8 cellular contexts compared by ENCODE assay signal in the genomic region with DNA sequence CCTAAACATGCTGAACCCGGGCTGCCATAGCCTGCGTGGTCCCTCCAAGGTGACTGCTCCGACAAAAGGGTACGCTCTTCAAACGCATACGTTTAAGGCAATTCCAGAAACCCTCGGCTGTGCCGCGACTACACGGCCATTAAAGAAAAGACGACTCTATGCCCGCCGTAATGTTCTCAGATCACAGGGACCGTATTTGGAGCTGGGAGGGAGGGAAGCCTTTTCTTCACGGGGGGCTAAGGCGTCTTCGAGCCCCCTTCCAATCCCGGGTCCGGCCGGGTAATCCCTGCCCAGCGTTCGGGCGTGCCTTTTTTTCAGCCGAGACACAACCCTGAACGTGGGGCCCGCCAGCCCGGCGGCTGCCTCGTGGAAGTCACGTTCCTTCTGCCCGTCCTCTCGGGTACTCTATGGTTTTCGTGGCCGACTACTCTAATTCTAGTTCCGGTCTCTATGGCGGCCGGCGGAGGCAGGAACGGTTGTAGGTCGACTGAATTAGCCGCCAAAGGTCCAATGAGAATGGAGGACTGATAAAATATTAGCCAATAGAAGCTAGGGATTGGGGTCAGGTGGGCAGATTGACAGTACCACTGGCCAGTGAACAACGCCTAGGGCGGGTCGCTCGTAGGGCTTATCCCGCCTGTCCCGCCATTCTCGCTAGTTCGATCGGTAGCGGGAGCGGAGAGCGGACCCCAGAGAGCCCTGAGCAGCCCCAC. TPM values are rescaled to one million over a fixed set of nuclear protein-coding genes. Genes with fewer than 3 reads are reported as not detected.
A peak's percentile ranks its signal among the peaks of the same experiment; 100 is the strongest.
DNase-seq lines count a peak whose midpoint lies in the region; ATAC-seq and TF ChIP-seq lines count a peak whose summit lies in the region.

Gene YBX1, plus strand, starts transcription at position 648 of the 713 bp plus-strand sequence. CDS start 148 bp downstream, outside the sequence.

- intact Hi-C loops in activated CD4-positive, alpha-beta T cell treated with anti-CD3 and anti-CD28 coated beads, Interleukin-2, amount 10 ng/mL, durations not matched to agents 24 days and 14 days (cut with micrococcal nuclease): loop anchor here (1.0 to 10.0 kb wide), 8 partner anchors 21 to 345 kb away; partner anchors contain the start of genes C1orf50, CCDC30, FOXJ3 and P3H1
- intact Hi-C loops in left colon (cut with DNase I, micrococcal nuclease): no loop called here

- H3K27ac Mint-ChIP-seq in activated CD4-positive, alpha-beta T cell treated with anti-CD3 and anti-CD28 coated beads, Interleukin-2, amount 10 ng/mL, durations not matched to agents 24 days and 14 days: peak within 1 kb of the TSS; percentile 98

- no peaks in the 10 kb centered on the region for H3K27me3 Mint-ChIP-seq in activated CD4-positive, alpha-beta T cell treated with anti-CD3 and anti-CD28 coated beads, Interleukin-2, amount 10 ng/mL, durations not matched to agents 24 days and 14 days

- peaks cover 1% of the 10 kb centered on the region; the same call in 1 of the 2 replicates for H3K36me3 ChIP-seq in BJ (ENCODE audit: control insufficient read depth, insufficient read depth, low read length)

- DNase-seq in BJ (ENCODE audit: low read depth): peak; percentile 96
- peak; percentile 100 for DNase-seq in NCI-H526 treated with DMSO at 0.1 percent for 48 hours (lab: John Stamatoyannopoulos, UW)
- DNase-seq in activated CD4-positive, alpha-beta T cell treated with anti-CD3 and anti-CD28 coated beads, Interleukin-2, amount 10 ng/mL, durations not matched to agents 24 days and 14 days: peak; percentile 98
- DNase-seq in coronary artery (ENCODE audit: low spot score): peak; percentile 98
- DNase-seq in left colon: peak; percentile 95 to 98
- DNase-seq in stimulated activated CD4-positive, alpha-beta T cell treated with anti-CD3 and anti-CD28 coated beads, Interleukin-1b, Interleukin-23, amount 100 ng/mL, for 48 hours: peak; percentile 95

- H3K27ac ChIP-seq in coronary artery: peak within 1 kb of the TSS; percentile 90 to 99

- POLR2A ChIA-PET in BJ (lab: Charles Lee): interaction anchor here (0.5 to 0.7 kb wide), 2 partner anchors 45 to 614 kb away, joined by 4 to 6 read pairs; no protein-coding TSS in a partner anchor

- no peaks in the 10 kb centered on the region for H3K9me3 Mint-ChIP-seq in activated CD4-positive, alpha-beta T cell treated with anti-CD3 and anti-CD28 coated beads, Interleukin-2, amount 10 ng/mL, durations not matched to agents 24 days and 14 days

- H3K27me3 ChIP-seq in BJ (ENCODE audit: control insufficient read depth, insufficient read depth, low read length): no peaks in the 10 kb centered on the region

- TF ChIP-seq CTCF in BJ (IDR thresholded peaks at IDR 0.05; ENCODE audit: insufficient read depth, low read depth, low read length) (no peak), coronary artery (IDR thresholded peaks at IDR 0.05) (no peak)

- CTCF ChIA-PET in BJ (lab: Yijun Ruan, JAX): interaction anchor here (0.6 to 2.0 kb wide), 5 partner anchors 9 to 241 kb away, joined by 3 to 6 read pairs (median 4); no protein-coding TSS in a partner anchor

- H3K4me3 ChIP-seq in BJ (ENCODE audit: low read depth, low read length): peak within 1 kb of the TSS; percentile 65
- peak within 1 kb of the TSS; percentile 99 for H3K4me3 ChIP-seq in coronary artery

- H3K4me3 Mint-ChIP-seq in activated CD4-positive, alpha-beta T cell treated with anti-CD3 and anti-CD28 coated beads, Interleukin-2, amount 10 ng/mL, durations not matched to agents 24 days and 14 days: peak within 1 kb of the TSS; percentile 94

- H3K36me3 Mint-ChIP-seq in activated CD4-positive, alpha-beta T cell treated with anti-CD3 and anti-CD28 coated beads, Interleukin-2, amount 10 ng/mL, durations not matched to agents 24 days and 14 days (ENCODE audit: low read depth): peaks cover 50% of the 10 kb centered on the region

- peaks cover 50% of the 10 kb centered on the region for H3K4me1 Mint-ChIP-seq in activated CD4-positive, alpha-beta T cell treated with anti-CD3 and anti-CD28 coated beads, Interleukin-2, amount 10 ng/mL, durations not matched to agents 24 days and 14 days

- ATAC-seq in GM19324 (IDR thresholded peaks at IDR 0.05; ENCODE audit: low FRiP score, unreplicated experiment) (peak; percentile 90), HG03469 (IDR thresholded peaks at IDR 0.05; ENCODE audit: unreplicated experiment) (peak; percentile 73), left colon (peak; percentile 86)

RNA-seq across cellular contexts. Expression of gene YBX1, which starts in this region (rescaled TPM):
- 387 and 486 TPM in 2 replicates for polyA plus RNA-seq in BJ (2011; rRNA removed)
- polyA minus RNA-seq in BJ (2011; rRNA and poly(A)+ RNA removed): 121 and 144 TPM in 2 replicates
- total RNA-seq in activated CD4-positive, alpha-beta T cell treated with anti-CD3 and anti-CD28 coated beads, Interleukin-2, amount 10 ng/mL, durations not matched to agents 24 days and 14 days: 861 and 867 TPM in 2 replicates
- total RNA-seq in left colon: 100 to 1,000 TPM; 419 to 437 TPM

Comparison
In these comparisons a context has a peak if more than half of its experiments do, and no peak if none do; other contexts are left out.
1. Peak in every context shown above with its lines: DNase-seq, ATAC-seq, H3K4me3 ChIP-seq and H3K27ac ChIP-seq.